ENCODE assay signal across 17 cellular contexts in genomic region chr14:24881496-24881895, GRCh38.
"Had no signal": no experiment of that assay in that cellular context is flagged by ENCODE, and none has a peak within 500 bp of the region (broad histone marks: within the 10 kb centered on the region; RNA-seq: fewer than 3 reads in every experiment).

No MANE protein-coding gene starts in this region.

- H3K4me3 ChIP-seq: ascending aorta, esophagus squamous epithelium, hepatocyte, lower lobe of right lung, neural progenitor cell, psoas muscle, right lobe of liver, thyroid gland had no signal

- H3K27ac ChIP-seq: ascending aorta, esophagus squamous epithelium, hepatocyte, lower lobe of right lung, neural progenitor cell, psoas muscle, right lobe of liver had no signal

- H3K9me3 ChIP-seq: ascending aorta, esophagus squamous epithelium, lower lobe of right lung, psoas muscle, right lobe of liver, thyroid gland had no signal

- FAIRE-seq: bronchial epithelial cell had no signal

- H3K27me3 ChIP-seq: ascending aorta, esophagus squamous epithelium, hepatocyte, neural progenitor cell, right lobe of liver, thyroid gland had no signal

- ATAC-seq: lower lobe of right lung; psoas muscle; right lobe of liver; stimulated activated naive B cell treated with anti-CD40 and anti-IgM and Interleukin-4, amounts not matched to agents 10 μg/mL and 1 μg/mL and 100 μg/mL, for 72 hours had no signal

- H3K4me1 ChIP-seq: ascending aorta, right lobe of liver had no signal

- H3K36me3 ChIP-seq: ascending aorta, esophagus squamous epithelium, lower lobe of right lung, neural progenitor cell, right lobe of liver, thyroid gland had no signal

- DNase-seq: activated CD4-positive, alpha-beta T cell treated with anti-CD3 and anti-CD28 coated beads, Interleukin-2, amount 50 U/mL, for 1 hour; activated CD4-positive, CD25-positive, alpha-beta regulatory T cell treated with anti-CD3 and anti-CD28 coated beads, Interleukin-2, amount 50 U/mL, for 72 hours; activated CD8-positive, alpha-beta memory T cell treated with anti-CD3 and anti-CD28 coated beads, Interleukin-2, amount 50 U/mL, for 4 hours; activated effector memory CD4-positive, alpha-beta T cell treated with Interleukin-2 at 50 U/mL for 16 hours; activated naive CD4-positive, alpha-beta T cell treated with anti-CD3 and anti-CD28 coated beads, Interleukin-2, amount 50 U/mL, for 16 hours; activated T-cell treated with anti-CD3 and anti-CD28 coated beads, Interleukin-2, amount 50 U/mL, for 48 hours; effector memory CD4-positive, alpha-beta T cell; esophagus squamous epithelium; lower lobe of right lung; psoas muscle; right lobe of liver; stimulated activated naive B cell treated with anti-CD40 and anti-IgM and Interleukin-4, amounts not matched to agents 10 μg/mL and 1 μg/mL and 100 μg/mL, for 72 hours; thyroid gland had no signal
